ENCODE assay signal across 2 cellular contexts in genomic region chr4:81600511-81601269, GRCh38.
TF ChIP-seq lines count a peak whose summit lies in the region.

No MANE protein-coding gene starts in this region.

TF ChIP-seq in GM23338, 12 proteins besides CTCF, POLR2A, EP300 and RAD21 (continued from another document):
- TF ChIP-seq ZNF462 (CRISPR knock-in tag; IDR thresholded peaks at IDR 0.05) (no peak), ETS1 (IDR thresholded peaks at IDR 0.05) (no peak), JUNB (IDR thresholded peaks at IDR 0.05; ENCODE audit: unreplicated experiment) (no peak), ZNF331 (CRISPR knock-in tag; IDR thresholded peaks at IDR 0.05; ENCODE audit: low read depth) (no peak), REST (IDR thresholded peaks at IDR 0.05; ENCODE audit: unreplicated experiment) (no peak), STAT1 (IDR thresholded peaks at IDR 0.05; ENCODE audit: unreplicated experiment) (no peak), EZH2 (IDR thresholded peaks at IDR 0.05; ENCODE audit: low read depth, unreplicated experiment) (no peak), POLR2AphosphoS5 (IDR thresholded peaks at IDR 0.05; ENCODE audit: low read depth) (no peak), CREB1 (CRISPR knock-in tag; IDR thresholded peaks at IDR 0.05; ENCODE audit: low read depth) (no peak), EZH2phosphoT487 (IDR thresholded peaks at IDR 0.05; ENCODE audit: unreplicated experiment) (no peak)

TF ChIP-seq in liver, 16 proteins besides CTCF, POLR2A, EP300 and RAD21 (continued from another document):
- TF ChIP-seq REST (IDR thresholded peaks at IDR 0.05) (no peak), TAF1 (conservative IDR thresholded peaks at IDR 0.05) (no peak), ATF3 (IDR thresholded peaks at IDR 0.05) (no peak), SP1 (IDR thresholded peaks at IDR 0.05) (peak; percentile 49), EGR1 (IDR thresholded peaks at IDR 0.05; ENCODE audit: low read depth in 2 of 2) (no peak), FOXA2 (IDR thresholded peaks at IDR 0.05) (no peak), HNF4G (IDR thresholded peaks at IDR 0.05) (no peak), HNF4A (conservative IDR thresholded peaks at IDR 0.05) (no peak)
